8 cellular contexts compared by ENCODE assay signal in the genomic region with DNA sequence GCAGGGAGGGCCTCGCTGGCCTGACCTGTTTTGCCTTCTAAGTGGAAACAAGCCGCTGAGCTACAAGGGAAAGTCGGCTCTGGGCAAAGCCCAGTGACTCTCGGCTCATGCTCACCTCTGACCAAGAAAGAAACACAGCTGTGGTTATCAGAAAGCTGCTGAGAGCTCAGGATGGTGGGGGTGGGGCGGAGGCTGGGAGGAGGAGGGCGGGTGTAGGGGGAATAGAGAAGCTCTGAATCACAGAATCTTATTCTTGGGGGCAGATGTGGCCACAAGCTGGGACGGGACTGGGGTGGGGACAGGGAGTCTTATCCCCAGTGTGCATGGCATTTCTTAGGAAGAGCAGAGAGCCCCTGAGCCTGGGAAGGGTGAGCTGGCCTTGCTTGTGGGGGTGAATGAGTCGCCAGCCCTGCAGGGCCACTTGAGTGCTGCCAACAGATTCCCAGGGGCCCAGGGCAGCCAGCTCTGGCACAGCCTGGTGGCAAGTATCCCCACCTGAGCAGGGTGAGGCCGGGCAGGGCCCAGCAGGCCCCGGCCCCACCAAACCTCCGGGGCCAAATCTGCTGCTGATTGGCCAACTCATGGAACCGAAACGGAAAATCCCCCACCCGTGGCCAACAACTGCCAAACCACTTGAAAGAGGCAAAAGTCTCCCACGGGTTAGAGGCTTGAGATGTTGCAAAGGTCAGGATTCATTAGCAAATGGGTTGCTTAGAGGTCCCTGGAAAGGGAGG.
DNase-seq lines count a peak whose midpoint lies in the region; FAIRE-seq and TF ChIP-seq lines count a peak whose summit lies in the region.

No MANE protein-coding gene starts in this region.

- FAIRE-seq in H54 (lab: Jason Lieb, UNC), result no peak

- POLR2A ChIA-PET in GM10248 (lab: Yijun Ruan, JAX), result interaction anchor here (0.6 to 1.3 kb wide), 5 partner anchors 9 to 733 kb away, joined by 4 to 9 read pairs (median 6); no protein-coding TSS in a partner anchor

- CTCF ChIA-PET in GM10248 (lab: Yijun Ruan, JAX), result interaction anchor here (0.6 to 2.5 kb wide), 5 partner anchors 11 to 344 kb away, joined by 3 to 18 read pairs (median 3); no protein-coding TSS in a partner anchor

- no peak for TF ChIP-seq POLR2A in H54 (IDR thresholded peaks at IDR 0.05; ENCODE audit: low read depth, low read length)

- TF ChIP-seq CTCF in GM10248 (IDR thresholded peaks at IDR 0.05; ENCODE audit: control extremely low read depth, extremely low read depth, low read depth, missing control alignments), result no peak

- DNase-seq in GM10248 (ENCODE audit: extremely low spot score), result peak; percentile 90
- DNase-seq in H54 (ENCODE audit: insufficient read length, low spot score), result peak; percentile 74
- peak; percentile 90 for DNase-seq in M059J (ENCODE audit: low read depth)
- DNase-seq in activated CD8-positive, alpha-beta memory T cell treated with anti-CD3 and anti-CD28 coated beads, Interleukin-2, amount 50 U/mL, for 48 hours, result peak; percentile 78
- peak; percentile 72 for DNase-seq in fibroblast of the conjunctiva (ENCODE audit: low read depth)
- peak; percentile 27 for DNase-seq in retina
- DNase-seq in D341Med (ENCODE audit: low spot score), result no peak
- no peak for DNase-seq in GF-D8 (lab: John Stamatoyannopoulos, UW)

Comparison
In these comparisons a context has a peak if more than half of its experiments do, and no peak if none do; other contexts are left out.
1. DNase-seq: peak in GM10248 (single experiment), H54 (single experiment), M059J (single experiment), activated CD8-positive, alpha-beta memory T cell treated with anti-CD3 and anti-CD28 coated beads, Interleukin-2, amount 50 U/mL, for 48 hours (single experiment), fibroblast of the conjunctiva (single experiment) and retina (single experiment); none in D341Med (single experiment) and GF-D8 (single experiment).